9 cellular contexts compared by ENCODE assay signal in genomic region chr17:51461578-51462004, GRCh38.
DNase-seq lines count a peak whose midpoint lies in the region; ATAC-seq and TF ChIP-seq lines count a peak whose summit lies in the region.
"Had no signal": no experiment of that assay in that cellular context is flagged by ENCODE, and none has a peak within 500 bp of the region (broad histone marks: within the 10 kb centered on the region; RNA-seq: fewer than 3 reads in every experiment).

No MANE protein-coding gene starts in this region.

- DNase-seq in CD4-positive, CD25-positive, alpha-beta regulatory T cell, result peak; percentile 10 to 65 (median 11)
- peak; percentile 29 for DNase-seq in GM19240 (ENCODE audit: insufficient read length, low spot score)
- DNase-seq in Jurkat, Clone E6-1 (ENCODE audit: low read depth, low spot score), result peak; percentile 70
- peak; percentile 26 for DNase-seq in SHP77 treated with DMSO at 0.1 percent for 48 hours (lab: John Stamatoyannopoulos, UW)
- peak in 1 of 2 donors; percentile 68 for DNase-seq in activated naive CD4-positive, alpha-beta T cell treated with anti-CD3 and anti-CD28 coated beads, Interleukin-2, amount 50 U/mL, for 72 hours (ENCODE audit: low spot score in 2 of 2)
- DNase-seq in right cardiac atrium, result peak; percentile 57 to 85 (median 68)
- DNase-seq in spleen, result no peak
- no peak for DNase-seq in KG1 (lab: John Stamatoyannopoulos, UW)

- H3K27ac Mint-ChIP-seq in CD4-positive, CD25-positive, alpha-beta regulatory T cell, result no peak overlapping the region
- no peak overlapping the region for H3K27ac Mint-ChIP-seq in activated naive CD4-positive, alpha-beta T cell treated with anti-CD3 and anti-CD28 coated beads, Interleukin-2, amount 50 U/mL, for 72 hours
- H3K27ac Mint-ChIP-seq: IgD-negative memory B cell had no signal

- H3K4me3 ChIP-seq in CD4-positive, CD25-positive, alpha-beta regulatory T cell (ENCODE audit: low read depth, low read length), result no peak overlapping the region
- no peak overlapping the region for H3K4me3 ChIP-seq in Jurkat, Clone E6-1 (ENCODE audit: low read length)
- H3K4me3 ChIP-seq in right cardiac atrium (ENCODE audit: low read length) (no peak overlapping the region), spleen (no peak overlapping the region)

- peak; percentile 47 to 53 for ATAC-seq in CD4-positive, CD25-positive, alpha-beta regulatory T cell (ENCODE audit: low read depth in 2 of 2)
- peak; percentile 71 to 81 for ATAC-seq in activated naive CD4-positive, alpha-beta T cell treated with anti-CD3 and anti-CD28 coated beads, Interleukin-2, amount 50 U/mL, for 72 hours
- ATAC-seq in right cardiac atrium, result peak; percentile 65 to 80

- peaks cover 0 to 2% (median 0%) of the 10 kb centered on the region in 4 donors for H3K4me1 Mint-ChIP-seq in CD4-positive, CD25-positive, alpha-beta regulatory T cell
- H3K4me1 Mint-ChIP-seq: IgD-negative memory B cell had no signal

- no peak overlapping the region for H3K4me3 Mint-ChIP-seq in CD4-positive, CD25-positive, alpha-beta regulatory T cell

- H3K36me3 ChIP-seq in CD4-positive, CD25-positive, alpha-beta regulatory T cell (ENCODE audit: control insufficient read depth, insufficient read depth, low read length), result no peaks in the 10 kb centered on the region
- H3K36me3 ChIP-seq in spleen, result no peaks in the 10 kb centered on the region

- intact Hi-C loops in right cardiac atrium (cut with DNase I) (no loop called here), spleen (cut with DNase I; ENCODE audit: low total_unique reads) (no loop called here)

- H3K27me3 ChIP-seq in CD4-positive, CD25-positive, alpha-beta regulatory T cell (ENCODE audit: control insufficient read depth, insufficient read depth, low read length), result no peaks in the 10 kb centered on the region
- no peaks in the 10 kb centered on the region for H3K27me3 ChIP-seq in right cardiac atrium (ENCODE audit: control insufficient read depth, insufficient read depth)
- peaks cover 0 to 10% (median 0%) of the 10 kb centered on the region in 7 donors for H3K27me3 ChIP-seq in spleen (replicated peaks in 1 of 7)

- no peaks in the 10 kb centered on the region for H3K9me3 Mint-ChIP-seq in CD4-positive, CD25-positive, alpha-beta regulatory T cell
- H3K9me3 Mint-ChIP-seq in activated naive CD4-positive, alpha-beta T cell treated with anti-CD3 and anti-CD28 coated beads, Interleukin-2, amount 50 U/mL, for 72 hours, result no peaks in the 10 kb centered on the region

- no peaks in the 10 kb centered on the region for H3K4me1 ChIP-seq in CD4-positive, CD25-positive, alpha-beta regulatory T cell (ENCODE audit: control insufficient read depth, insufficient read depth, low read length, poor library complexity, severe bottlenecking)
- H3K4me1 ChIP-seq in right cardiac atrium (ENCODE audit: control insufficient read depth, insufficient read depth, low read length) (no peaks in the 10 kb centered on the region), spleen (no peaks in the 10 kb centered on the region)

- peaks cover 6% of the 10 kb centered on the region for H3K27me3 Mint-ChIP-seq in CD4-positive, CD25-positive, alpha-beta regulatory T cell

- 51% methylated on average over 11 of the region's 11 CpGs for WGBS in right cardiac atrium
- WGBS in spleen, 5 donors, result 48 to 76% (median 61%) methylated on average over 11 of the region's 11 CpGs

- TF ChIP-seq CTCF in spleen (IDR thresholded peaks at IDR 0.05 in 8 of 11, conservative IDR thresholded peaks at IDR 0.05 in 3 of 11), result peak in 10 of 11 experiments; percentile 9 to 77 (median 58)

- no peaks in the 10 kb centered on the region for H3K36me3 Mint-ChIP-seq in CD4-positive, CD25-positive, alpha-beta regulatory T cell
- no peaks in the 10 kb centered on the region for H3K36me3 Mint-ChIP-seq in activated naive CD4-positive, alpha-beta T cell treated with anti-CD3 and anti-CD28 coated beads, Interleukin-2, amount 50 U/mL, for 72 hours
- H3K36me3 Mint-ChIP-seq: IgD-negative memory B cell had no signal

- H3K27ac ChIP-seq in CD4-positive, CD25-positive, alpha-beta regulatory T cell (ENCODE audit: insufficient read depth, low read length, poor library complexity, severe bottlenecking), result no peak overlapping the region
- H3K27ac ChIP-seq in right cardiac atrium (ENCODE audit: low read length) (no peak overlapping the region), spleen (no peak overlapping the region)

- no peak for TF ChIP-seq POLR2A in spleen (IDR thresholded peaks at IDR 0.05)

- no peaks in the 10 kb centered on the region for H3K9me3 ChIP-seq in CD4-positive, CD25-positive, alpha-beta regulatory T cell (ENCODE audit: control insufficient read depth in 2 of 2, low read length in 2 of 2)
- H3K9me3 ChIP-seq in right cardiac atrium (ENCODE audit: control insufficient read depth, low read length) (no peaks in the 10 kb centered on the region), spleen (no peaks in the 10 kb centered on the region)

Comparison
In these comparisons a context has a peak if more than half of its experiments do, and no peak if none do; other contexts are left out.
1. DNase-seq: peak in CD4-positive, CD25-positive, alpha-beta regulatory T cell (3 of 3), GM19240 (single experiment), Jurkat, Clone E6-1 (single experiment), SHP77 treated with DMSO at 0.1 percent for 48 hours (single experiment) and right cardiac atrium (3 of 3); none in spleen (single experiment) and KG1 (single experiment).
2. Peak in every context shown above with its lines, with median percentiles within 50 percentile points of each other: ATAC-seq.